27 cellular contexts compared by ENCODE assay signal in the genomic region with DNA sequence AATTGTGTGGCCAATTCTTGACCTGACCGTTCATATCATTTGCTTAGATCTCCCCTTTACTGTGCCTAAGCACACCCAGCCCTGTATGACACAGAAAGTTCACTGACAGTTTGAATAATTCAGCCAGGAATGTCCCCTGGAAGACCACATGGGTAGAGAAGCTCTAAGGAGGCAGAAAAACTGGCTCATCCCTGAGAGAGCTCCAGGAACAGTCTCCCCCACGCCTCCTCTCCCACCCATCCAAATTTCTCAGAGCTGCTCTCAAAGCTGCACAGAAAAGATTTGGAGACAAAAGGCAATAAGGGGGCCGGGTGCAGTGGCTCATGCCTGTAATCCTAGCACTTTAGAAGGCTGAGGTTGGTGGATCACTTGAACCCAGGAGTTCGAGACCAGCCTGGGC. TPM values are rescaled to one million over a fixed set of nuclear protein-coding genes. Genes with fewer than 3 reads are reported as not detected.
"Had no signal": no experiment of that assay in that cellular context is flagged by ENCODE, and none has a peak within 500 bp of the region (broad histone marks: within the 10 kb centered on the region; RNA-seq: fewer than 3 reads in every experiment).

No MANE protein-coding gene starts in this region.

- H3K27ac Mint-ChIP-seq: activated CD8-positive, alpha-beta memory T cell treated with anti-CD3 and anti-CD28 coated beads, Interleukin-2, amount 10 ng/mL, durations not matched to agents 7 days and 5 days; activated naive CD4-positive, alpha-beta T cell treated with anti-CD3 and anti-CD28 coated beads, Interleukin-2, amount 50 U/mL, for 24 hours; activated T-cell treated with anti-CD3 and anti-CD28 coated beads, Interleukin-2, amount 50 U/mL, for 24 hours; activated T-helper 1 cell treated with anti-CD3 and anti-CD28 coated beads, Interleukin-12 subunit alpha, Interleukin-12 subunit beta, Interleukin-2, Interleukin-4 antibody, amounts not matched to agents 30 ng/mL and 10 ng/mL and 1 ng/mL, durations not matched to agents 14 hours and 24 hours and 36 hours; T-helper 17 cell; WTC11 had no signal

- H3K27me3 ChIP-seq: MG63 had no signal

- H3K9me3 Mint-ChIP-seq: activated naive CD4-positive, alpha-beta T cell treated with anti-CD3 and anti-CD28 coated beads, Interleukin-2, amount 50 U/mL, for 24 hours; activated T-cell treated with anti-CD3 and anti-CD28 coated beads, Interleukin-2, amount 50 U/mL, for 24 hours; activated T-helper 1 cell treated with anti-CD3 and anti-CD28 coated beads, Interleukin-12 subunit alpha, Interleukin-12 subunit beta, Interleukin-2, Interleukin-4 antibody, amounts not matched to agents 30 ng/mL and 10 ng/mL and 1 ng/mL, durations not matched to agents 14 hours and 24 hours and 36 hours; central memory CD8-positive, alpha-beta T cell; WTC11 had no signal

- DNase-seq: activated CD4-positive, alpha-beta T cell treated with anti-CD3 and anti-CD28 coated beads for 48 hours; activated CD4-positive, alpha-beta T cell treated with anti-CD3 and anti-CD28 coated beads, Interleukin-2, amount 50 U/mL, for 4 hours; activated CD4-positive, CD25-positive, alpha-beta regulatory T cell treated with anti-CD3 and anti-CD28 coated beads, Interleukin-2, amount 50 U/mL, for 72 hours; activated CD8-positive, alpha-beta memory T cell treated with anti-CD3 and anti-CD28 coated beads, Interleukin-2, amount 10 ng/mL, durations not matched to agents 7 days and 5 days; activated effector memory CD4-positive, alpha-beta T cell treated with Interleukin-2 at 50 U/mL for 16 hours; activated naive CD4-positive, alpha-beta T cell; activated T-cell treated with anti-CD3 and anti-CD28 coated beads, Interleukin-2, amount 50 U/mL, for 24 hours; aorta; MG63; MV-4-11; NCI-H1105 treated with DMSO at 0.1 percent for 48 hours; NCI-H146; NCI-H187 treated with DMSO at 0.1 percent for 48 hours; NCI-H2081 treated with DMSO at 0.1 percent for 48 hours; NCI-H446; NCI-H524; PC-3; SHP77; T-helper 17 cell; T-helper 9 cell had no signal

- H3K4me1 ChIP-seq: SJSA1 had no signal

- H3K36me3 Mint-ChIP-seq: activated CD8-positive, alpha-beta memory T cell treated with anti-CD3 and anti-CD28 coated beads, Interleukin-2, amount 10 ng/mL, durations not matched to agents 7 days and 5 days; activated naive CD4-positive, alpha-beta T cell treated with anti-CD3 and anti-CD28 coated beads, Interleukin-2, amount 50 U/mL, for 24 hours; WTC11 had no signal

- FAIRE-seq: bronchial epithelial cell, RCC 7860 had no signal

- H3K36me3 ChIP-seq: MG63, SJSA1 had no signal

- ATAC-seq: activated CD8-positive, alpha-beta memory T cell treated with anti-CD3 and anti-CD28 coated beads, Interleukin-2, amount 10 ng/mL, durations not matched to agents 7 days and 5 days; PC-3; T-helper 17 cell; WTC11 had no signal

- H3K4me3 Mint-ChIP-seq: activated CD8-positive, alpha-beta memory T cell treated with anti-CD3 and anti-CD28 coated beads, Interleukin-2, amount 10 ng/mL, durations not matched to agents 7 days and 5 days; activated naive CD4-positive, alpha-beta T cell treated with anti-CD3 and anti-CD28 coated beads, Interleukin-2, amount 50 U/mL, for 24 hours; activated T-cell treated with anti-CD3 and anti-CD28 coated beads, Interleukin-2, amount 50 U/mL, for 24 hours; activated T-helper 1 cell treated with anti-CD3 and anti-CD28 coated beads, Interleukin-12 subunit alpha, Interleukin-12 subunit beta, Interleukin-2, Interleukin-4 antibody, amounts not matched to agents 30 ng/mL and 10 ng/mL and 1 ng/mL, durations not matched to agents 14 hours and 24 hours and 36 hours; central memory CD8-positive, alpha-beta T cell; T-helper 17 cell; WTC11 had no signal

- H3K4me3 ChIP-seq: MG63, SJSA1 had no signal

- H3K4me1 Mint-ChIP-seq: activated CD8-positive, alpha-beta memory T cell treated with anti-CD3 and anti-CD28 coated beads, Interleukin-2, amount 10 ng/mL, durations not matched to agents 7 days and 5 days; activated naive CD4-positive, alpha-beta T cell treated with anti-CD3 and anti-CD28 coated beads, Interleukin-2, amount 50 U/mL, for 24 hours; central memory CD8-positive, alpha-beta T cell had no signal

- H3K27ac ChIP-seq: SJSA1 had no signal

- H3K9me3 ChIP-seq: MG63, SJSA1 had no signal

RNA-seq across cellular contexts. Expression of a gene that starts 11.2 kb away (rescaled TPM):
- total RNA-seq: activated CD8-positive, alpha-beta memory T cell treated with anti-CD3 and anti-CD28 coated beads, Interleukin-2, amount 10 ng/mL, durations not matched to agents 7 days and 5 days; activated T-helper 1 cell treated with anti-CD3 and anti-CD28 coated beads, Interleukin-12 subunit alpha, Interleukin-12 subunit beta, Interleukin-2, Interleukin-4 antibody, amounts not matched to agents 30 ng/mL and 10 ng/mL and 1 ng/mL, durations not matched to agents 14 hours and 24 hours and 36 hours; aorta; bronchial epithelial cell; SJSA1; T-helper 17 cell had no signal

RNA-seq across cellular contexts. Expression of a gene that starts 11.9 kb away (rescaled TPM):
- total RNA-seq: activated CD8-positive, alpha-beta memory T cell treated with anti-CD3 and anti-CD28 coated beads, Interleukin-2, amount 10 ng/mL, durations not matched to agents 7 days and 5 days; activated T-helper 1 cell treated with anti-CD3 and anti-CD28 coated beads, Interleukin-12 subunit alpha, Interleukin-12 subunit beta, Interleukin-2, Interleukin-4 antibody, amounts not matched to agents 30 ng/mL and 10 ng/mL and 1 ng/mL, durations not matched to agents 14 hours and 24 hours and 36 hours; aorta; bronchial epithelial cell; SJSA1; T-helper 17 cell had no signal
- polyA plus RNA-seq: aorta had no signal

RNA-seq across cellular contexts. Expression of a gene that starts 17.4 kb away (rescaled TPM):
- total RNA-seq: activated CD8-positive, alpha-beta memory T cell treated with anti-CD3 and anti-CD28 coated beads, Interleukin-2, amount 10 ng/mL, durations not matched to agents 7 days and 5 days; activated T-helper 1 cell treated with anti-CD3 and anti-CD28 coated beads, Interleukin-12 subunit alpha, Interleukin-12 subunit beta, Interleukin-2, Interleukin-4 antibody, amounts not matched to agents 30 ng/mL and 10 ng/mL and 1 ng/mL, durations not matched to agents 14 hours and 24 hours and 36 hours; aorta; bronchial epithelial cell; SJSA1; T-helper 17 cell had no signal
